Comparison of ENCODE assay signal across 1 cellular context in the genomic region with DNA sequence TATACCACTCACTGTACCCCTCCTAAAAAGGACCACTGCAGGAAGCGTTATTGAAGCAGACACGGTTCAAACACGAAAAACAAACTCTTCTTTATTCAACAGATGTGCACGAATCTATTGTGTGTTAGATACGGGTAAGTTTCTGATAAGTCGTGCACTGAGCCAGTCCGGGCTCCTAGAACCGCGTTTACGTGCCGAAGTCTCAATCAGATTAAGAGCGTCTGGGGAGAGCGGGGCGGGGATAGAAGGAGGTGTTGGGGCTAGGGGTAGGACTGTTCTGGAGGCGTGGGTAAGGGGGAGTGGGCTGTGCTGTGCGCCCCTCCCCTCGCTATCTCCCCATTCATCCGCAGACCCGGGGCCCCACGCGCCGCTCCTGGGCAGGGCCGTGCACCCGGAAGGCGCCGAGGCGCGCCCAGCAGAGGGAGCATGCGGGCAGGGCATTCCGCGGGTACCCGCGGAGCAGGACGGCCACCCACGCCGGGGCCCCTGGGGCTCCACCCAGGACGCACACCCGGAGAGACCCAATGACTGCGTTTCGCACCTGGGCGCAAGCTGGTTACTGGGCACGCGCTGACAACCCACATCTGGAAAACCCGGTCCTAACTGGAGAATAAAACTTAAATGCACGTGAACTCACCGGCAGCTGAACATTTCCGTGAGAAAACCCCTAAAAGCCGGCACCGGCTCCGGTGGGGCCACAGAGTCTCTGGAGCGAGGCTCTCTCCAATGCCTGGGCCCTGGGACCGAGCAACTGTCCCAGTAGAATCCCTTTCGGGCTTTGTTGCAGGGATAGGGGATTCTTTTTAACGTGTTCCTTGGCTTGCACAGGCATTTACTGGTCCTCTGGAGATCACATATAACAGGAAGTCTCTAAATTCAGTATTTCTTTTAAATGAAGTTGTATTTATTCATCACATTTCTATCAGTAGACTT.
TF ChIP-seq lines count a peak whose summit lies in the region.

No MANE protein-coding gene starts in this region.

TF ChIP-seq in HepG2, 621 proteins besides CTCF, POLR2A, EP300 and RAD21 (continued from another document and continues in another):
- peak; percentile 69; the same call in 1 of the 2 replicates for TF ChIP-seq SNAPC4 (CRISPR knock-in tag; IDR thresholded peaks at IDR 0.05)
- TF ChIP-seq AGO2 (optimal IDR thresholded peaks at IDR 0.05; ENCODE audit: low read depth, low read length), result no peak
- peak; percentile 70 for TF ChIP-seq SPEN (CRISPR knock-in tag; IDR thresholded peaks at IDR 0.05; ENCODE audit: low read depth)
- no peak for TF ChIP-seq ZBTB3 (CRISPR knock-in tag; IDR thresholded peaks at IDR 0.05; ENCODE audit: borderline replicate concordance, low read depth)
- TF ChIP-seq, protein P1, sequence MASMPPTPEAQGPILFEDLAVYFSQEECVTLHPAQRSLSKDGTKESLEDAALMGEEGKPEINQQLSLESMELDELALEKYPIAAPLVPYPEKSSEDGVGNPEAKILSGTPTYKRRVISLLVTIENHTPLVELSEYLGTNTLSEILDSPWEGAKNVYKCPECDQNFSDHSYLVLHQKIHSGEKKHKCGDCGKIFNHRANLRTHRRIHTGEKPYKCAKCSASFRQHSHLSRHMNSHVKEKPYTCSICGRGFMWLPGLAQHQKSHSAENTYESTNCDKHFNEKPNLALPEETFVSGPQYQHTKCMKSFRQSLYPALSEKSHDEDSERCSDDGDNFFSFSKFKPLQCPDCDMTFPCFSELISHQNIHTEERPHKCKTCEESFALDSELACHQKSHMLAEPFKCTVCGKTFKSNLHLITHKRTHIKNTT (CRISPR knock-in tag; IDR thresholded peaks at IDR 0.05), result no peak
- TF ChIP-seq PRDM10 (CRISPR knock-in tag; IDR thresholded peaks at IDR 0.05; ENCODE audit: low read depth), result no peak
- TF ChIP-seq, protein P2, sequence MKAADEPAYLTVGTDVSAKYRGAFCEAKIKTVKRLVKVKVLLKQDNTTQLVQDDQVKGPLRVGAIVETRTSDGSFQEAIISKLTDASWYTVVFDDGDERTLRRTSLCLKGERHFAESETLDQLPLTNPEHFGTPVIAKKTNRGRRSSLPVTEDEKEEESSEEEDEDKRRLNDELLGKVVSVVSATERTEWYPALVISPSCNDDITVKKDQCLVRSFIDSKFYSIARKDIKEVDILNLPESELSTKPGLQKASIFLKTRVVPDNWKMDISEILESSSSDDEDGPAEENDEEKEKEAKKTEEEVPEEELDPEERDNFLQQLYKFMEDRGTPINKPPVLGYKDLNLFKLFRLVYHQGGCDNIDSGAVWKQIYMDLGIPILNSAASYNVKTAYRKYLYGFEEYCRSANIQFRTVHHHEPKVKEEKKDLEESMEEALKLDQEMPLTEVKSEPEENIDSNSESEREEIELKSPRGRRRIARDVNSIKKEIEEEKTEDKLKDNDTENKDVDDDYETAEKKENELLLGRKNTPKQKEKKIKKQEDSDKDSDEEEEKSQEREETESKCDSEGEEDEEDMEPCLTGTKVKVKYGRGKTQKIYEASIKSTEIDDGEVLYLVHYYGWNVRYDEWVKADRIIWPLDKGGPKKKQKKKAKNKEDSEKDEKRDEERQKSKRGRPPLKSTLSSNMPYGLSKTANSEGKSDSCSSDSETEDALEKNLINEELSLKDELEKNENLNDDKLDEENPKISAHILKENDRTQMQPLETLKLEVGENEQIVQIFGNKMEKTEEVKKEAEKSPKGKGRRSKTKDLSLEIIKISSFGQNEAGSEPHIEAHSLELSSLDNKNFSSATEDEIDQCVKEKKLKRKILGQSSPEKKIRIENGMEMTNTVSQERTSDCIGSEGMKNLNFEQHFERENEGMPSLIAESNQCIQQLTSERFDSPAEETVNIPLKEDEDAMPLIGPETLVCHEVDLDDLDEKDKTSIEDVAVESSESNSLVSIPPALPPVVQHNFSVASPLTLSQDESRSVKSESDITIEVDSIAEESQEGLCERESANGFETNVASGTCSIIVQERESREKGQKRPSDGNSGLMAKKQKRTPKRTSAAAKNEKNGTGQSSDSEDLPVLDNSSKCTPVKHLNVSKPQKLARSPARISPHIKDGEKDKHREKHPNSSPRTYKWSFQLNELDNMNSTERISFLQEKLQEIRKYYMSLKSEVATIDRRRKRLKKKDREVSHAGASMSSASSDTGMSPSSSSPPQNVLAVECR (CRISPR knock-in tag; IDR thresholded peaks at IDR 0.05; ENCODE audit: borderline replicate concordance), result peak; percentile 79
- TF ChIP-seq ZMAT5 (CRISPR knock-in tag; IDR thresholded peaks at IDR 0.05; ENCODE audit: borderline replicate concordance, low read depth), result no peak
- TF ChIP-seq JDP2 (CRISPR knock-in tag; IDR thresholded peaks at IDR 0.05; ENCODE audit: borderline replicate concordance), result no peak
- TF ChIP-seq TCF7L2 (IDR thresholded peaks at IDR 0.05; ENCODE audit: low read depth, low read length), result no peak
- TF ChIP-seq ZNF564 (CRISPR knock-in tag; IDR thresholded peaks at IDR 0.05), result 0 out of 2 replicates have a peak, but pooled peaks have one; percentile 53
- peak; percentile 69; the same call in 1 of the 2 replicates for TF ChIP-seq ELF4 (CRISPR knock-in tag; IDR thresholded peaks at IDR 0.05; ENCODE audit: borderline replicate concordance)
- no peak for TF ChIP-seq ZNF251 (CRISPR knock-in tag; IDR thresholded peaks at IDR 0.05)
- TF ChIP-seq SAP130 (CRISPR knock-in tag; IDR thresholded peaks at IDR 0.05; ENCODE audit: low read depth), result peak; percentile 84
- TF ChIP-seq, protein P3, sequence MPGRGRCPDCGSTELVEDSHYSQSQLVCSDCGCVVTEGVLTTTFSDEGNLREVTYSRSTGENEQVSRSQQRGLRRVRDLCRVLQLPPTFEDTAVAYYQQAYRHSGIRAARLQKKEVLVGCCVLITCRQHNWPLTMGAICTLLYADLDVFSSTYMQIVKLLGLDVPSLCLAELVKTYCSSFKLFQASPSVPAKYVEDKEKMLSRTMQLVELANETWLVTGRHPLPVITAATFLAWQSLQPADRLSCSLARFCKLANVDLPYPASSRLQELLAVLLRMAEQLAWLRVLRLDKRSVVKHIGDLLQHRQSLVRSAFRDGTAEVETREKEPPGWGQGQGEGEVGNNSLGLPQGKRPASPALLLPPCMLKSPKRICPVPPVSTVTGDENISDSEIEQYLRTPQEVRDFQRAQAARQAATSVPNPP (CRISPR knock-in tag; IDR thresholded peaks at IDR 0.05), result peak; percentile 84; the same call in 1 of the 2 replicates
- no peak for TF ChIP-seq ATRX (CRISPR knock-in tag; IDR thresholded peaks at IDR 0.05; ENCODE audit: borderline replicate concordance)
- peak; percentile 75 for TF ChIP-seq SP4 (CRISPR knock-in tag; IDR thresholded peaks at IDR 0.05)
- TF ChIP-seq NFKBIZ (CRISPR knock-in tag; IDR thresholded peaks at IDR 0.05), result no peak
- TF ChIP-seq, protein P4, sequence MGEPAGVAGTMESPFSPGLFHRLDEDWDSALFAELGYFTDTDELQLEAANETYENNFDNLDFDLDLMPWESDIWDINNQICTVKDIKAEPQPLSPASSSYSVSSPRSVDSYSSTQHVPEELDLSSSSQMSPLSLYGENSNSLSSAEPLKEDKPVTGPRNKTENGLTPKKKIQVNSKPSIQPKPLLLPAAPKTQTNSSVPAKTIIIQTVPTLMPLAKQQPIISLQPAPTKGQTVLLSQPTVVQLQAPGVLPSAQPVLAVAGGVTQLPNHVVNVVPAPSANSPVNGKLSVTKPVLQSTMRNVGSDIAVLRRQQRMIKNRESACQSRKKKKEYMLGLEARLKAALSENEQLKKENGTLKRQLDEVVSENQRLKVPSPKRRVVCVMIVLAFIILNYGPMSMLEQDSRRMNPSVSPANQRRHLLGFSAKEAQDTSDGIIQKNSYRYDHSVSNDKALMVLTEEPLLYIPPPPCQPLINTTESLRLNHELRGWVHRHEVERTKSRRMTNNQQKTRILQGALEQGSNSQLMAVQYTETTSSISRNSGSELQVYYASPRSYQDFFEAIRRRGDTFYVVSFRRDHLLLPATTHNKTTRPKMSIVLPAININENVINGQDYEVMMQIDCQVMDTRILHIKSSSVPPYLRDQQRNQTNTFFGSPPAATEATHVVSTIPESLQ (CRISPR knock-in tag; conservative IDR thresholded peaks at IDR 0.05), result no peak
- TF ChIP-seq DRAP1 (CRISPR knock-in tag; IDR thresholded peaks at IDR 0.05), result peak; percentile 31; the same call in 1 of the 2 replicates
- TF ChIP-seq, protein P5, sequence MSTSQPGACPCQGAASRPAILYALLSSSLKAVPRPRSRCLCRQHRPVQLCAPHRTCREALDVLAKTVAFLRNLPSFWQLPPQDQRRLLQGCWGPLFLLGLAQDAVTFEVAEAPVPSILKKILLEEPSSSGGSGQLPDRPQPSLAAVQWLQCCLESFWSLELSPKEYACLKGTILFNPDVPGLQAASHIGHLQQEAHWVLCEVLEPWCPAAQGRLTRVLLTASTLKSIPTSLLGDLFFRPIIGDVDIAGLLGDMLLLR (CRISPR knock-in tag; IDR thresholded peaks at IDR 0.05), result no peak; the same call in 1 of the 2 replicates
- TF ChIP-seq SATB2 (CRISPR knock-in tag; IDR thresholded peaks at IDR 0.05), result no peak
- TF ChIP-seq, protein P6, sequence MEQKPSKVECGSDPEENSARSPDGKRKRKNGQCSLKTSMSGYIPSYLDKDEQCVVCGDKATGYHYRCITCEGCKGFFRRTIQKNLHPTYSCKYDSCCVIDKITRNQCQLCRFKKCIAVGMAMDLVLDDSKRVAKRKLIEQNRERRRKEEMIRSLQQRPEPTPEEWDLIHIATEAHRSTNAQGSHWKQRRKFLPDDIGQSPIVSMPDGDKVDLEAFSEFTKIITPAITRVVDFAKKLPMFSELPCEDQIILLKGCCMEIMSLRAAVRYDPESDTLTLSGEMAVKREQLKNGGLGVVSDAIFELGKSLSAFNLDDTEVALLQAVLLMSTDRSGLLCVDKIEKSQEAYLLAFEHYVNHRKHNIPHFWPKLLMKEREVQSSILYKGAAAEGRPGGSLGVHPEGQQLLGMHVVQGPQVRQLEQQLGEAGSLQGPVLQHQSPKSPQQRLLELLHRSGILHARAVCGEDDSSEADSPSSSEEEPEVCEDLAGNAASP (CRISPR knock-in tag; IDR thresholded peaks at IDR 0.05; ENCODE audit: borderline replicate concordance), result peak; percentile 69; the same call in 1 of the 2 replicates
- no peak for TF ChIP-seq SP2 (CRISPR knock-in tag; IDR thresholded peaks at IDR 0.05)
- peak; percentile 54; the same call in 1 of the 2 replicates for TF ChIP-seq ZNF563 (CRISPR knock-in tag; IDR thresholded peaks at IDR 0.05)
- peak; percentile 58; the same call in 1 of the 2 replicates for TF ChIP-seq SIN3A (IDR thresholded peaks at IDR 0.05; ENCODE audit: borderline replicate concordance, low read depth, low read length)
- 0 out of 2 replicates have a peak, but pooled peaks have one; percentile 45 for TF ChIP-seq ZNF256 (CRISPR knock-in tag; conservative IDR thresholded peaks at IDR 0.05)
